12 cellular contexts compared by ENCODE assay signal in genomic region chrX:9538544-9539045, GRCh38.
DNase-seq lines count a peak whose midpoint lies in the region; ATAC-seq and TF ChIP-seq lines count a peak whose summit lies in the region.
"Had no signal": no experiment of that assay in that cellular context is flagged by ENCODE, and none has a peak within 500 bp of the region (broad histone marks: within the 10 kb centered on the region; RNA-seq: fewer than 3 reads in every experiment).

No MANE protein-coding gene starts in this region.

- no peak for TF ChIP-seq POLR2A in heart left ventricle (IDR thresholded peaks at IDR 0.05)

- ATAC-seq in right cardiac atrium = peak in 1 of 2 donors; percentile 36
- no peak for ATAC-seq in heart left ventricle
- ATAC-seq in GM21576 (IDR thresholded peaks at IDR 0.05; ENCODE audit: unreplicated experiment) = no peak
- no peak for ATAC-seq in GM18519 (IDR thresholded peaks at IDR 0.05; ENCODE audit: low FRiP score, unreplicated experiment)
- no peak for ATAC-seq in GM18498 (IDR thresholded peaks at IDR 0.05; ENCODE audit: unreplicated experiment)
- no peak for ATAC-seq in GM21723 (IDR thresholded peaks at IDR 0.05; ENCODE audit: unreplicated experiment)

- no peaks in the 10 kb centered on the region for H3K36me3 ChIP-seq in heart left ventricle

- 53% methylated on average over 10 of the region's 10 CpGs for WGBS in right cardiac atrium
- 46 to 65% (median 64%) methylated on average over 10 of the region's 10 CpGs for WGBS in heart left ventricle, 4 donors

- DNase-seq in right cardiac atrium (no peak), heart left ventricle (no peak), NCI-H2196 treated with DMSO at 0.1 percent for 48 hours (lab: John Stamatoyannopoulos, UW; ENCODE audit: unreplicated experiment) (peak; percentile 61), cerebellar cortex (ENCODE audit: low spot score) (peak; percentile 71)
- DNase-seq: activated CD4-positive, alpha-beta T cell treated with anti-CD3 and anti-CD28 coated beads, Interleukin-2, amount 50 U/mL, for 4 hours; activated naive CD4-positive, alpha-beta T cell treated with anti-CD3 and anti-CD28 coated beads, Interleukin-2, amount 10 ng/mL, durations not matched to agents 7 days and 5 days; MV-4-11 had no signal

- H3K27me3 ChIP-seq in right cardiac atrium (ENCODE audit: control insufficient read depth, insufficient read depth) (no peaks in the 10 kb centered on the region), heart left ventricle (no peaks in the 10 kb centered on the region)

- H3K27ac ChIP-seq in right cardiac atrium (ENCODE audit: low read length) (peak overlapping the region; percentile 52), heart left ventricle (no peak overlapping the region)

- H3K4me1 ChIP-seq in right cardiac atrium (ENCODE audit: control insufficient read depth, insufficient read depth, low read length) (peaks cover 4% of the 10 kb centered on the region), heart left ventricle (peaks cover 0 to 12% (median 6%) of the 10 kb centered on the region in 12 donors)

- intact Hi-C loops in right cardiac atrium (cut with DNase I) (no loop called here), heart left ventricle (cut with DNase I) (no loop called here)

- H3K4me3 ChIP-seq in right cardiac atrium (ENCODE audit: low read length) (no peak overlapping the region), heart left ventricle (no peak overlapping the region)
- H3K4me3 ChIP-seq: HAP-1 had no signal

- H3K9me3 ChIP-seq in right cardiac atrium (ENCODE audit: control insufficient read depth, low read length) = no peaks in the 10 kb centered on the region
- H3K9me3 ChIP-seq in heart left ventricle = no peaks in the 10 kb centered on the region
- H3K9me3 ChIP-seq: HAP-1 had no signal

- no peak for TF ChIP-seq CTCF in heart left ventricle (IDR thresholded peaks at IDR 0.05)

Comparison
In these comparisons a context has a peak if more than half of its experiments do, and no peak if none do; other contexts are left out.
1. DNase-seq: peak in NCI-H2196 treated with DMSO at 0.1 percent for 48 hours (single experiment) and cerebellar cortex (single experiment); none in right cardiac atrium (0 of 3) and heart left ventricle (0 of 5).